Comparison of ENCODE assay signal across 16 cellular contexts in genomic region chr3:139236336-139236735, GRCh38.
A peak's percentile ranks its signal among the peaks of the same experiment; 100 is the strongest.
DNase-seq lines count a peak whose midpoint lies in the region; ATAC-seq, FAIRE-seq and TF ChIP-seq lines count a peak whose summit lies in the region.
"Had no signal": no experiment of that assay in that cellular context is flagged by ENCODE, and none has a peak within 500 bp of the region (broad histone marks: within the 10 kb centered on the region; RNA-seq: fewer than 3 reads in every experiment).

No MANE protein-coding gene starts in this region.

- peaks cover 9% of the 10 kb centered on the region for H3K4me1 ChIP-seq in GM23248 (ENCODE audit: insufficient read depth)
- no peaks in the 10 kb centered on the region for H3K4me1 ChIP-seq in smooth muscle cell (ENCODE audit: low read depth)
- H3K4me1 ChIP-seq in upper lobe of left lung = no peaks in the 10 kb centered on the region
- H3K4me1 ChIP-seq: Caco-2 had no signal

- H3K9me3 ChIP-seq in GM23248 (ENCODE audit: low read depth) (no peaks in the 10 kb centered on the region), smooth muscle cell (replicated peaks; ENCODE audit: low read depth) (no peaks in the 10 kb centered on the region), upper lobe of left lung (no peaks in the 10 kb centered on the region)
- H3K9me3 ChIP-seq: Caco-2 had no signal

- H3K4me2 ChIP-seq in GM23248 (ENCODE audit: unreplicated experiment) (no peak overlapping the region), smooth muscle cell (no peak overlapping the region)

- peaks cover 51% of the 10 kb centered on the region for H3K27me3 Mint-ChIP-seq in nephron progenitor cell (ENCODE audit: low read depth, poor library complexity)

- no peaks in the 10 kb centered on the region for H3K9me2 ChIP-seq in GM23248 (ENCODE audit: insufficient read depth)

- FAIRE-seq in endometrium (lab: Jason Lieb, UNC) = peak; percentile 90
- FAIRE-seq: D721Med had no signal

- 65 to 75% methylated on average over 3 of the region's 3 CpGs for WGBS in GM23248 (ENCODE audit: low coverage in 1 of 2, low lambda C conversion rate in 2 of 2, missing lambda C conversion rate in 2 of 2), 2 experiments
- WGBS in smooth muscle cell (ENCODE audit: low lambda C conversion rate) = 85% methylated on average over 3 of the region's 3 CpGs
- WGBS in upper lobe of left lung, 2 donors = 77 to 85% methylated on average over 3 of the region's 3 CpGs

- H2AFZ ChIP-seq in GM23248 (peak overlapping the region; percentile 2; the same call in 1 of the 2 replicates), smooth muscle cell (ENCODE audit: low read depth) (no peak overlapping the region)

- H3K9me3 Mint-ChIP-seq in nephron progenitor cell = no peaks in the 10 kb centered on the region
- H3K9me3 Mint-ChIP-seq: CD4-positive, alpha-beta T cell; HFFc6 had no signal

- H3K27ac Mint-ChIP-seq in nephron progenitor cell = no peak overlapping the region
- H3K27ac Mint-ChIP-seq: CD4-positive, alpha-beta T cell; HFFc6 had no signal

- no peaks in the 10 kb centered on the region for H3F3A ChIP-seq in GM23248 (ENCODE audit: insufficient read depth)
- no peaks in the 10 kb centered on the region for H3F3A ChIP-seq in smooth muscle cell (ENCODE audit: low read depth)

- H3K27me3 ChIP-seq in GM23248 (replicated peaks; ENCODE audit: insufficient read depth) (no peaks in the 10 kb centered on the region), smooth muscle cell (ENCODE audit: low read depth) (peaks cover 35% of the 10 kb centered on the region), upper lobe of left lung (no peaks in the 10 kb centered on the region)

- no peak for TF ChIP-seq EP300 in upper lobe of left lung (IDR thresholded peaks at IDR 0.05)

- H3K36me3 ChIP-seq in GM23248 (ENCODE audit: low read depth) (no peaks in the 10 kb centered on the region), smooth muscle cell (ENCODE audit: low read depth) (no peaks in the 10 kb centered on the region), upper lobe of left lung (no peaks in the 10 kb centered on the region)

- H3K27ac ChIP-seq in GM23248 = no peak overlapping the region
- no peak overlapping the region for H3K27ac ChIP-seq in smooth muscle cell (ENCODE audit: low read depth)
- H3K27ac ChIP-seq in upper lobe of left lung = no peak overlapping the region
- H3K27ac ChIP-seq: C4-2B, HL-60 had no signal

- TF ChIP-seq CTCF in fibroblast of villous mesenchyme (IDR thresholded peaks at IDR 0.05; ENCODE audit: insufficient read depth, low read depth, low read length) (no peak), smooth muscle cell (IDR thresholded peaks at IDR 0.05; ENCODE audit: borderline replicate concordance, insufficient read depth, poor library complexity, severe bottlenecking) (no peak), nephron progenitor cell (IDR thresholded peaks at IDR 0.05) (no peak), upper lobe of left lung (IDR thresholded peaks at IDR 0.05) (no peak)

- H3K79me2 ChIP-seq in GM23248 (ENCODE audit: insufficient read depth) (no peaks in the 10 kb centered on the region), smooth muscle cell (ENCODE audit: low read depth) (no peaks in the 10 kb centered on the region)

- no peaks in the 10 kb centered on the region for H4K20me1 ChIP-seq in GM23248 (ENCODE audit: insufficient read depth)
- H4K20me1 ChIP-seq in smooth muscle cell (ENCODE audit: low read depth) = no peaks in the 10 kb centered on the region

- no peak for ATAC-seq in upper lobe of left lung (ENCODE audit: low FRiP score in 2 of 2)
- ATAC-seq: HCT116 had no signal

- no peak for TF ChIP-seq POLR2A in upper lobe of left lung (IDR thresholded peaks at IDR 0.05)

- no peaks in the 10 kb centered on the region for H3K36me3 Mint-ChIP-seq in nephron progenitor cell (ENCODE audit: low read depth)

- no peak overlapping the region for H3K4me3 Mint-ChIP-seq in nephron progenitor cell
- H3K4me3 Mint-ChIP-seq: CD4-positive, alpha-beta T cell; HFFc6 had no signal

- peaks cover 8% of the 10 kb centered on the region for H3K4me1 Mint-ChIP-seq in nephron progenitor cell

- H3K4me3 ChIP-seq in GM23248 (no peak overlapping the region), fibroblast of villous mesenchyme (ENCODE audit: low read depth, low read length) (no peak overlapping the region), smooth muscle cell (no peak overlapping the region), upper lobe of left lung (no peak overlapping the region)

- H3K9ac ChIP-seq in GM23248 (no peak overlapping the region), smooth muscle cell (ENCODE audit: low read depth) (no peak overlapping the region)

- in situ Hi-C loops in GM23248 (cut with MboI) = no loop called here

- DNase-seq in GM23248 (no peak), fibroblast of villous mesenchyme (ENCODE audit: low read depth) (peak; percentile 51), smooth muscle cell (lab: John Stamatoyannopoulos, UW; ENCODE audit: unreplicated experiment) (no peak), nephron progenitor cell (no peak), upper lobe of left lung (no peak)
- DNase-seq: Caco-2; CD4-positive, alpha-beta T cell; GF-D8; GOT3; H7; HFFc6 had no signal
